13 cellular contexts compared by ENCODE assay signal in genomic region chr6:31861150-31861549, GRCh38. TPM values are rescaled to one million over a fixed set of nuclear protein-coding genes. Genes with fewer than 3 reads are reported as not detected.
DNase-seq lines count a peak whose midpoint lies in the region; ATAC-seq and TF ChIP-seq lines count a peak whose summit lies in the region.
"Had no signal": no experiment of that assay in that cellular context is flagged by ENCODE, and none has a peak within 500 bp of the region (broad histone marks: within the 10 kb centered on the region; RNA-seq: fewer than 3 reads in every experiment).

No MANE protein-coding gene starts in this region.

- peak overlapping the region; percentile 89 for H3K4me3 Mint-ChIP-seq in activated T-cell treated with anti-CD3 and anti-CD28 coated beads, Interleukin-2, amount 50 U/mL, for 4 hours
- H3K4me3 Mint-ChIP-seq in activated T-cell treated with anti-CD3 and anti-CD28 coated beads, Interleukin-2, amount 50 U/mL, for 72 hours: peak overlapping the region in 1 of 2 donors; percentile 99
- H3K4me3 Mint-ChIP-seq in WTC11 (peak overlapping the region; percentile 97), immature natural killer cell (peak overlapping the region in 4 of 5 donors; percentile 83 to 95 (median 94))
- H3K4me3 Mint-ChIP-seq in stimulated activated effector memory CD8-positive, alpha-beta T cell treated with anti-CD3 and anti-CD28 coated beads, Interleukin-12 subunit alpha, Interleukin-12 subunit beta, amount 100 ng/mL, for 72 hours: peak overlapping the region; percentile 98

- ATAC-seq in activated T-cell treated with anti-CD3 and anti-CD28 coated beads, Interleukin-2, amount 50 U/mL, for 4 hours: no peak
- ATAC-seq in activated T-cell treated with anti-CD3 and anti-CD28 coated beads, Interleukin-2, amount 50 U/mL, for 72 hours (replicated peaks in 1 of 2): no peak
- ATAC-seq in WTC11 (no peak), GM19463 (IDR thresholded peaks at IDR 0.05; ENCODE audit: unreplicated experiment) (no peak)
- ATAC-seq in stimulated activated effector memory CD8-positive, alpha-beta T cell treated with anti-CD3 and anti-CD28 coated beads, Interleukin-12 subunit alpha, Interleukin-12 subunit beta, amount 100 ng/mL, for 72 hours: no peak

- no peak for TF ChIP-seq CTCF in WTC11 (IDR thresholded peaks at IDR 0.05)

- POLR2A ChIA-PET in WTC11 (lab: Charles Lee): no interaction called here

- peaks cover 18% of the 10 kb centered on the region for H3K4me1 Mint-ChIP-seq in activated T-cell treated with anti-CD3 and anti-CD28 coated beads, Interleukin-2, amount 50 U/mL, for 4 hours (ENCODE audit: low read depth)
- peaks cover 34% of the 10 kb centered on the region for H3K4me1 Mint-ChIP-seq in activated T-cell treated with anti-CD3 and anti-CD28 coated beads, Interleukin-2, amount 50 U/mL, for 72 hours (ENCODE audit: low read depth)
- H3K4me1 Mint-ChIP-seq in WTC11 (peaks cover 19% of the 10 kb centered on the region), immature natural killer cell (peaks cover 29 to 31% of the 10 kb centered on the region in 2 donors)
- H3K4me1 Mint-ChIP-seq in stimulated activated effector memory CD8-positive, alpha-beta T cell treated with anti-CD3 and anti-CD28 coated beads, Interleukin-12 subunit alpha, Interleukin-12 subunit beta, amount 100 ng/mL, for 72 hours: peaks cover 27% of the 10 kb centered on the region

- CTCF ChIA-PET in WTC11 (lab: Charles Lee): no interaction called here

- no peak for DNase-seq in activated T-cell treated with anti-CD3 and anti-CD28 coated beads, Interleukin-2, amount 50 U/mL, for 4 hours
- DNase-seq in activated T-cell treated with anti-CD3 and anti-CD28 coated beads, Interleukin-2, amount 50 U/mL, for 72 hours: no peak
- DNase-seq in WTC11 (ENCODE audit: low spot score) (no peak), immature natural killer cell (no peak), Kasumi-1 (lab: John Stamatoyannopoulos, UW) (no peak), NCI-H526 (lab: John Stamatoyannopoulos, UW) (no peak)
- DNase-seq in stimulated activated effector memory CD8-positive, alpha-beta T cell treated with anti-CD3 and anti-CD28 coated beads, Interleukin-12 subunit alpha, Interleukin-12 subunit beta, amount 100 ng/mL, for 72 hours (ENCODE audit: low spot score in 2 of 2): no peak
- DNase-seq: activated CD4-positive, CD25-positive, alpha-beta regulatory T cell; MG63; NCI-H2081; NCI-H69; stimulated activated naive CD4-positive, alpha-beta T cell had no signal

- H3K27me3 Mint-ChIP-seq in activated T-cell treated with anti-CD3 and anti-CD28 coated beads, Interleukin-2, amount 50 U/mL, for 4 hours (ENCODE audit: low read depth): no peaks in the 10 kb centered on the region
- no peaks in the 10 kb centered on the region for H3K27me3 Mint-ChIP-seq in activated T-cell treated with anti-CD3 and anti-CD28 coated beads, Interleukin-2, amount 50 U/mL, for 72 hours (ENCODE audit: low read depth)
- H3K27me3 Mint-ChIP-seq in WTC11 (ENCODE audit: low read depth): peaks cover 2% of the 10 kb centered on the region; the same call in 1 of the 2 replicates
- peaks cover 15 to 16% (median 15%) of the 10 kb centered on the region in 3 donors for H3K27me3 Mint-ChIP-seq in immature natural killer cell (ENCODE audit: low read depth in 3 of 3)

- H3K27ac Mint-ChIP-seq in activated T-cell treated with anti-CD3 and anti-CD28 coated beads, Interleukin-2, amount 50 U/mL, for 72 hours: no peak overlapping the region
- no peak overlapping the region for H3K27ac Mint-ChIP-seq in WTC11
- peak overlapping the region in 3 of 6 donors; percentile 93 to 97 (median 93) for H3K27ac Mint-ChIP-seq in immature natural killer cell
- peak overlapping the region; percentile 90 for H3K27ac Mint-ChIP-seq in stimulated activated effector memory CD8-positive, alpha-beta T cell treated with anti-CD3 and anti-CD28 coated beads, Interleukin-12 subunit alpha, Interleukin-12 subunit beta, amount 100 ng/mL, for 72 hours

- H3K9me3 Mint-ChIP-seq in activated T-cell treated with anti-CD3 and anti-CD28 coated beads, Interleukin-2, amount 50 U/mL, for 4 hours: no peaks in the 10 kb centered on the region
- no peaks in the 10 kb centered on the region for H3K9me3 Mint-ChIP-seq in activated T-cell treated with anti-CD3 and anti-CD28 coated beads, Interleukin-2, amount 50 U/mL, for 72 hours
- H3K9me3 Mint-ChIP-seq in WTC11 (no peaks in the 10 kb centered on the region), immature natural killer cell (no peaks in the 10 kb centered on the region)
- no peaks in the 10 kb centered on the region for H3K9me3 Mint-ChIP-seq in stimulated activated effector memory CD8-positive, alpha-beta T cell treated with anti-CD3 and anti-CD28 coated beads, Interleukin-12 subunit alpha, Interleukin-12 subunit beta, amount 100 ng/mL, for 72 hours

- H3K36me3 Mint-ChIP-seq in activated T-cell treated with anti-CD3 and anti-CD28 coated beads, Interleukin-2, amount 50 U/mL, for 4 hours (ENCODE audit: insufficient read depth): peaks cover 19% of the 10 kb centered on the region
- H3K36me3 Mint-ChIP-seq in activated T-cell treated with anti-CD3 and anti-CD28 coated beads, Interleukin-2, amount 50 U/mL, for 72 hours (ENCODE audit: insufficient read depth in 2 of 2): peaks cover 0 to 4% of the 10 kb centered on the region in 2 donors
- H3K36me3 Mint-ChIP-seq in WTC11 (peaks cover 21% of the 10 kb centered on the region), immature natural killer cell (peaks cover 0 to 14% (median 7%) of the 10 kb centered on the region in 3 donors)
- peaks cover 59% of the 10 kb centered on the region for H3K36me3 Mint-ChIP-seq in stimulated activated effector memory CD8-positive, alpha-beta T cell treated with anti-CD3 and anti-CD28 coated beads, Interleukin-12 subunit alpha, Interleukin-12 subunit beta, amount 100 ng/mL, for 72 hours

TF ChIP-seq in WTC11, 78 proteins besides CTCF, POLR2A, EP300 and RAD21:
- TF ChIP-seq ZNF512 (CRISPR knock-in tag; IDR thresholded peaks at IDR 0.05; ENCODE audit: borderline replicate concordance): no peak
- TF ChIP-seq IRF2 (CRISPR knock-in tag; IDR thresholded peaks at IDR 0.05; ENCODE audit: borderline replicate concordance, low read depth): no peak
- no peak for TF ChIP-seq ZNF317 (CRISPR knock-in tag; IDR thresholded peaks at IDR 0.05; ENCODE audit: borderline replicate concordance, low read depth)
- no peak for TF ChIP-seq MXD4 (CRISPR knock-in tag; IDR thresholded peaks at IDR 0.05; ENCODE audit: borderline replicate concordance)
- TF ChIP-seq ZBTB43 (CRISPR knock-in tag; IDR thresholded peaks at IDR 0.05): no peak
- no peak for TF ChIP-seq OVOL2 (CRISPR knock-in tag; IDR thresholded peaks at IDR 0.05; ENCODE audit: borderline replicate concordance)
- TF ChIP-seq TEAD1 (CRISPR knock-in tag; IDR thresholded peaks at IDR 0.05): no peak
- TF ChIP-seq ATF1 (CRISPR knock-in tag; IDR thresholded peaks at IDR 0.05): no peak
- no peak for TF ChIP-seq EMX1 (CRISPR knock-in tag; IDR thresholded peaks at IDR 0.05)

RNA-seq across cellular contexts. Expression of gene NEU1, which starts 1.5 kb away (rescaled TPM):
- 10 to 100 TPM; 25.6 to 26.7 (median 26.0) TPM for total RNA-seq in activated T-cell treated with anti-CD3 and anti-CD28 coated beads, Interleukin-2, amount 50 U/mL, for 4 hours
- total RNA-seq in activated T-cell treated with anti-CD3 and anti-CD28 coated beads, Interleukin-2, amount 50 U/mL, for 72 hours: 10 to 100 TPM; 24.0 to 27.1 TPM
- total RNA-seq in WTC11 (2021): 42.6 to 44.8 TPM (median 42.8 TPM) in 3 replicates
- polyA plus RNA-seq in immature natural killer cell: 10 to 100 TPM; 37.5 to 44.9 (median 40.5) TPM

RNA-seq across cellular contexts. Expression of gene SLC44A4, which starts 17.6 kb away (rescaled TPM):
- total RNA-seq in activated T-cell treated with anti-CD3 and anti-CD28 coated beads, Interleukin-2, amount 50 U/mL, for 4 hours: under 1 TPM; 0.13 to 0.60 (median 0.20) TPM
- total RNA-seq in activated T-cell treated with anti-CD3 and anti-CD28 coated beads, Interleukin-2, amount 50 U/mL, for 72 hours: under 1 TPM; 0.22 to 0.23 TPM
- 3.1 to 3.5 TPM (median 3.5 TPM) in 3 replicates for total RNA-seq in WTC11 (2021)
- not detected for polyA plus RNA-seq in immature natural killer cell

RNA-seq across cellular contexts. Expression of gene HSPA1B, which starts 33.6 kb away (rescaled TPM):
- 10 to 100 TPM; 76.1 to 97.7 (median 93.0) TPM for total RNA-seq in activated T-cell treated with anti-CD3 and anti-CD28 coated beads, Interleukin-2, amount 50 U/mL, for 4 hours
- total RNA-seq in activated T-cell treated with anti-CD3 and anti-CD28 coated beads, Interleukin-2, amount 50 U/mL, for 72 hours: 10 to 100 TPM; 31.6 to 44.9 TPM
- 75.3 to 105 TPM (median 96.4 TPM) in 3 replicates for total RNA-seq in WTC11 (2021)
- polyA plus RNA-seq in immature natural killer cell: 1 to 10 TPM; 1.5 to 3.2 (median 1.9) TPM

RNA-seq across cellular contexts. Expression of gene EHMT2, which starts 36.3 kb away (rescaled TPM):
- 10 to 100 TPM; 52.8 to 70.9 (median 67.8) TPM for total RNA-seq in activated T-cell treated with anti-CD3 and anti-CD28 coated beads, Interleukin-2, amount 50 U/mL, for 4 hours
- 10 to 100 TPM; 49.2 to 64.7 TPM for total RNA-seq in activated T-cell treated with anti-CD3 and anti-CD28 coated beads, Interleukin-2, amount 50 U/mL, for 72 hours
- 137 to 169 TPM (median 168 TPM) in 3 replicates for total RNA-seq in WTC11 (2021)
- polyA plus RNA-seq in immature natural killer cell: 10 to 100 TPM; 18.8 to 52.1 (median 21.5) TPM

RNA-seq across cellular contexts. Expression of gene ZBTB12, which starts 40.7 kb away (rescaled TPM):
- total RNA-seq in activated T-cell treated with anti-CD3 and anti-CD28 coated beads, Interleukin-2, amount 50 U/mL, for 4 hours: 1 to 10 TPM; 3.5 to 6.1 (median 5.4) TPM
- total RNA-seq in activated T-cell treated with anti-CD3 and anti-CD28 coated beads, Interleukin-2, amount 50 U/mL, for 72 hours: 1 to 10 TPM in 1 of 2 donors, under 1 TPM in 1; 0.88 to 1.9 TPM
- 24.0 to 46.2 TPM (median 44.1 TPM) in 3 replicates for total RNA-seq in WTC11 (2021)
- polyA plus RNA-seq in immature natural killer cell: not detected
